ENCODE assay signal across 13 cellular contexts in the genomic region with DNA sequence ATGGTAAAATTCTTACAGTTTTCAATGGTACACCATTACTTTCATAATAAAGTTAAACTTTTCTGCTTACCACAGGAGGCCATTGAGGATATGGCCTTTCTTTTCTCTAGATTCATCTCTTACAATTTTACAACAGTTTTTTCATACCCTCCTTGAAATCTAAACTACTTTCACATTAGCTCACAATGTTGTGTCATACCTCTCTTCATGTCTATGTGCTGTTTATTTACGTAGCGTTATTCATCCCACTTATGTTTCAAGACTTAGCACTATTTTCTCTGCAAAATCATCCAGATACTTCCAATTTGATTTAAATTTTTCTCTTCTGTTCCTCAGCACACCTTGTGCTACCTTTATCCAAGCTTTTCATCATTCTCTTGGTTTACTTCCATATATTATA.
DNase-seq lines count a peak whose midpoint lies in the region; ATAC-seq, FAIRE-seq and TF ChIP-seq lines count a peak whose summit lies in the region.
"Had no signal": no experiment of that assay in that cellular context is flagged by ENCODE, and none has a peak within 500 bp of the region (broad histone marks: within the 10 kb centered on the region; RNA-seq: fewer than 3 reads in every experiment).

No MANE protein-coding gene starts in this region.

- ATAC-seq in A549 (no peak), HG02588 (IDR thresholded peaks at IDR 0.05; ENCODE audit: unreplicated experiment) (no peak)

- no peaks in the 10 kb centered on the region for H3K9me3 ChIP-seq in A549

- H3K4me2 ChIP-seq in A549, result peak overlapping the region; percentile 44; the same call in 2 of the 3 replicates

- peaks cover 23% of the 10 kb centered on the region for H3K4me1 ChIP-seq in A549

- no peak for TF ChIP-seq RAD21 in A549 (conservative IDR thresholded peaks at IDR 0.05 in 1 of 2, IDR thresholded peaks at IDR 0.05 in 1 of 2)

- WGBS in A549 (ENCODE audit: missing lambda C conversion rate), result 69% methylated on average over 2 of the region's 2 CpGs

- TF ChIP-seq EP300 in A549 (IDR thresholded peaks at IDR 0.05), result no peak

- no peak overlapping the region for H3K4me3 ChIP-seq in A549

- CTCF ChIA-PET in A549 (lab: Yijun Ruan, JAX), result no interaction called here

- DNase-seq in A549 (ENCODE audit: low read depth in 1 of 2, low spot score in 1 of 2) (peak in 1 of 2 experiments; percentile 7), H54 (ENCODE audit: insufficient read length, low spot score) (no peak), astrocyte of the hippocampus (ENCODE audit: low read depth, low spot score) (peak; percentile 3), fibroblast of the conjunctiva (ENCODE audit: low read depth) (peak; percentile 26), caudate nucleus (lab: John Stamatoyannopoulos, UW) (no peak), AML-193 (lab: John Stamatoyannopoulos, UW) (no peak), cerebellar cortex (ENCODE audit: low spot score) (no peak)
- DNase-seq: 8988T; CD4-positive, CD25-positive, alpha-beta regulatory T cell; DMS79; NCI-H1048; NCI-H345 had no signal

- no peak overlapping the region for H3K27ac ChIP-seq in A549
- H3K27ac ChIP-seq in caudate nucleus (ENCODE audit: low read depth, low read length), result no peak overlapping the region

- no peak for FAIRE-seq in A549 (lab: Jason Lieb, UNC)
- peak; percentile 55 for FAIRE-seq in H54 (lab: Jason Lieb, UNC)

- TF ChIP-seq CTCF in A549 (IDR thresholded peaks at IDR 0.05), result no peak

- no peak for TF ChIP-seq POLR2A in A549 (IDR thresholded peaks at IDR 0.05; ENCODE audit: low read length)
- no peak for TF ChIP-seq POLR2A in H54 (IDR thresholded peaks at IDR 0.05; ENCODE audit: low read depth, low read length)

- POLR2A ChIA-PET in A549 (lab: Yijun Ruan, JAX), result no interaction called here

TF ChIP-seq in A549, 52 proteins besides CTCF, POLR2A, EP300 and RAD21:
- TF ChIP-seq TP53 (CRISPR knock-in tag; IDR thresholded peaks at IDR 0.05) (no peak), POLR2AphosphoS2 (conservative IDR thresholded peaks at IDR 0.05; ENCODE audit: low read length) (no peak), NPAS2 (CRISPR knock-in tag; IDR thresholded peaks at IDR 0.05; ENCODE audit: borderline replicate concordance) (no peak), FOXS1 (CRISPR knock-in tag; IDR thresholded peaks at IDR 0.05) (no peak), ZC3H11A (IDR thresholded peaks at IDR 0.05) (no peak), GATA3 (IDR thresholded peaks at IDR 0.05; ENCODE audit: borderline replicate concordance) (no peak), BHLHE40 (IDR thresholded peaks at IDR 0.05; ENCODE audit: low read depth, low read length) (no peak), MAFK (IDR thresholded peaks at IDR 0.05; ENCODE audit: partially characterized antibody) (no peak), ELK1 (IDR thresholded peaks at IDR 0.05; ENCODE audit: low read depth, low read length) (no peak), PBX3 (IDR thresholded peaks at IDR 0.05) (no peak), EHMT2 (IDR thresholded peaks at IDR 0.05; ENCODE audit: low read depth) (no peak), TFCP2L1 (CRISPR knock-in tag; IDR thresholded peaks at IDR 0.05) (no peak), RFX5 (IDR thresholded peaks at IDR 0.05) (no peak), CHD2 (IDR thresholded peaks at IDR 0.05; ENCODE audit: low read length, partially characterized antibody) (no peak)
- TF ChIP-seq, protein P1, sequence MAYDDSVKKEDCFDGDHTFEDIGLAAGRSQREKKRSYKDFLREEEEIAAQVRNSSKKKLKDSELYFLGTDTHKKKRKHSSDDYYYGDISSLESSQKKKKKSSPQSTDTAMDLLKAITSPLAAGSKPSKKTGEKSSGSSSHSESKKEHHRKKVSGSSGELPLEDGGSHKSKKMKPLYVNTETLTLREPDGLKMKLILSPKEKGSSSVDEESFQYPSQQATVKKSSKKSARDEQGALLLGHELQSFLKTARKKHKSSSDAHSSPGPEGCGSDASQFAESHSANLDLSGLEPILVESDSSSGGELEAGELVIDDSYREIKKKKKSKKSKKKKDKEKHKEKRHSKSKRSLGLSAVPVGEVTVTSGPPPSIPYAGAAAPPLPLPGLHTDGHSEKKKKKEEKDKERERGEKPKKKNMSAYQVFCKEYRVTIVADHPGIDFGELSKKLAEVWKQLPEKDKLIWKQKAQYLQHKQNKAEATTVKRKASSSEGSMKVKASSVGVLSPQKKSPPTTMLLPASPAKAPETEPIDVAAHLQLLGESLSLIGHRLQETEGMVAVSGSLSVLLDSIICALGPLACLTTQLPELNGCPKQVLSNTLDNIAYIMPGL (CRISPR knock-in tag; IDR thresholded peaks at IDR 0.05; ENCODE audit: borderline replicate concordance), result no peak

Comparison
In these comparisons a context has a peak if more than half of its experiments do, and no peak if none do; other contexts are left out.
1. DNase-seq: peak in astrocyte of the hippocampus (single experiment) and fibroblast of the conjunctiva (single experiment); none in H54 (single experiment), caudate nucleus (0 of 61), AML-193 (0 of 2) and cerebellar cortex (single experiment).